ENCODE assay signal across 8 cellular contexts in the genomic region with DNA sequence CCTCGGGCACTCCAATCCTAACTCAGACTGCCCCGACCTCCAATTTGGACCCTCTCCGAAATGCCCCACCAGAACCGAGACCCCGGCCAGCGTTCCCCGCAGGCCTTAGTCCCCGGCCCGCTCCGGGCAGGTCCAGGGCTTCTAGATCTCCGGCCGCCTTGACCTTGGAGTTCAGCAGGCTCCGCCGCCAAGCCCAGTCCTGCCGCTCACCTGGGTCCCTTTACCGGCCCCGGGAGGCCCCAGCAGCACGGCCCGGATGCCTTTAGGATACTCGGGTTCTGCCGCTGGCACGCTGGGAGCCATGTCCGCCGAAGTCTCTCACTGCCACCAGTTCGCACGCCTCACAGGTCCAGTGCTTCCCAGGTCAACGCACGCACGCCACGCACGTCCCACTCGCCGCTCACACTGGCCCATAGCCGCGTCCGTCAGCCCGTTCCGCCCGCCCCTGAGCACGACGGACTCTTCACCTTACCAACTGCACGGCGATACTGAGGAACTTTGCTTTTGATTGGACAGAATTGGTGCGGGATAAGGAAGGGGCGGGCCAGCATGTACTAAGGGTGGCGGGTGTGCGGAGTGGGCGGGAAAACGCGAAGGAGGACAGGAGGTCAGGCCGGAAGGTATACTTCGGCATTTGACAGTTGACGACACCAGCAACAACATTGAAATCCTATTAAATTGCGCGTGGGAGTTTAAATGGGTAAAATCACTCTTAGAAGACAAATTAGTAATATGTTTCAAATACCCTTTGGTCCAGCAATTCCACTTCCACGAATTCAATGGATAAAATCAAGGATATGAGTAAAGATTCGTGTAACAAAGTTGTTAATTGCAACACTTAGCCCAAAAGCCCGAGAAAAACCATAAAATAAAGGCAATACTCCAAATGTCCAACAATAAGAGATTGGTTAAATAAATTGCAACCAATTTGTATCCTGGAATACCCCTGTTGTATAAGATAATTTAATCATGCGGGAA. TPM values are rescaled to one million over a fixed set of nuclear protein-coding genes. Genes with fewer than 3 reads are reported as not detected.
DNase-seq lines count a peak whose midpoint lies in the region; ATAC-seq and TF ChIP-seq lines count a peak whose summit lies in the region.

Gene AK2 (minus strand): TSS at position 358 of the 978 bp plus-strand sequence. CDS start 55 bp downstream, at position 303.

- H3K4me1 ChIP-seq in Panc1 (ENCODE audit: control insufficient read depth, insufficient read depth, low read length) (peaks cover 11% of the 10 kb centered on the region), esophagus (ENCODE audit: control insufficient read depth in 2 of 2, insufficient read depth in 2 of 2, low read length in 1 of 2) (peaks cover 0 to 4% of the 10 kb centered on the region in 2 donors), mucosa of stomach (ENCODE audit: control insufficient read depth, insufficient read depth, low read length) (peaks cover 13% of the 10 kb centered on the region)

- H3K4me3 Mint-ChIP-seq in activated T-cell treated with anti-CD3 and anti-CD28 coated beads, Interleukin-2, amount 50 U/mL, for 4 hours = peak within 1 kb of the TSS; percentile 92

- no peaks in the 10 kb centered on the region for H3K27me3 ChIP-seq in Panc1 (ENCODE audit: control insufficient read depth, insufficient read depth, low read length)
- H3K27me3 ChIP-seq in esophagus (ENCODE audit: control insufficient read depth in 1 of 2, insufficient read depth in 2 of 2, low read length in 2 of 2) = no peaks in the 10 kb centered on the region
- no peaks in the 10 kb centered on the region for H3K27me3 ChIP-seq in mucosa of stomach (ENCODE audit: control insufficient read depth, insufficient read depth, low read length)

- H3K27me3 Mint-ChIP-seq in activated T-cell treated with anti-CD3 and anti-CD28 coated beads, Interleukin-2, amount 50 U/mL, for 4 hours (ENCODE audit: low read depth) = peaks cover 1% of the 10 kb centered on the region

- BruUV-seq in Panc1 (replicated peaks; lab: Mats Ljungman, UMichigan) = no TSS peak

- H3K36me3 ChIP-seq in Panc1 (ENCODE audit: control insufficient read depth, insufficient read depth, low read length) (peaks cover 11% of the 10 kb centered on the region), esophagus (ENCODE audit: control insufficient read depth in 2 of 2, insufficient read depth in 2 of 2, low read length in 1 of 2) (no peaks in the 10 kb centered on the region), mucosa of stomach (ENCODE audit: control insufficient read depth, insufficient read depth, low read length) (no peaks in the 10 kb centered on the region)

- H3K4me3 ChIP-seq in Panc1 (ENCODE audit: low read depth in 2 of 2, low read length in 2 of 2) (peak within 1 kb of the TSS; percentile 94 to 99), esophagus (ENCODE audit: low read depth in 1 of 2, low read length in 2 of 2) (peak within 1 kb of the TSS; percentile 78 to 100), mucosa of stomach (ENCODE audit: low read length) (peak within 1 kb of the TSS; percentile 82)

- CTCF ChIA-PET in Panc1 (lab: Charles Lee) = no interaction called here

- peaks cover 21% of the 10 kb centered on the region for H3K36me3 Mint-ChIP-seq in activated T-cell treated with anti-CD3 and anti-CD28 coated beads, Interleukin-2, amount 50 U/mL, for 4 hours (ENCODE audit: insufficient read depth)

- in situ Hi-C loops in Panc1 (cut with HindIII; ENCODE audit: low pct_unique_long_range_greater_than_20kb, low sequenced_read_pairs) = no loop called here

- no peak for TF ChIP-seq CTCF in Panc1 (IDR thresholded peaks at IDR 0.05)

- peaks cover 43% of the 10 kb centered on the region for H3K4me1 Mint-ChIP-seq in activated T-cell treated with anti-CD3 and anti-CD28 coated beads, Interleukin-2, amount 50 U/mL, for 4 hours (ENCODE audit: low read depth)

- H3K9me3 ChIP-seq in Panc1 (ENCODE audit: control insufficient read depth, insufficient read depth, low read depth, low read length) (no peaks in the 10 kb centered on the region), esophagus (ENCODE audit: control insufficient read depth in 2 of 2, insufficient read depth in 1 of 2, low read depth in 1 of 2, low read length in 1 of 2) (no peaks in the 10 kb centered on the region), mucosa of stomach (ENCODE audit: control insufficient read depth, low read length) (no peaks in the 10 kb centered on the region)

- no peaks in the 10 kb centered on the region for H3K9me3 Mint-ChIP-seq in activated T-cell treated with anti-CD3 and anti-CD28 coated beads, Interleukin-2, amount 50 U/mL, for 4 hours

- peak within 1 kb of the TSS; percentile 97 for H3K27ac ChIP-seq in Panc1 (ENCODE audit: low read length)
- H3K27ac ChIP-seq in esophagus (ENCODE audit: low read depth in 2 of 2, low read length in 1 of 2) = peak within 1 kb of the TSS; percentile 72 to 91

- peak; percentile 98 for ATAC-seq in GM21723 (IDR thresholded peaks at IDR 0.05; ENCODE audit: unreplicated experiment)
- ATAC-seq in Panc1 = peak; percentile 99
- ATAC-seq in activated T-cell treated with anti-CD3 and anti-CD28 coated beads, Interleukin-2, amount 50 U/mL, for 4 hours = peak; percentile 100

- 4 to 5% methylated on average over 59 of the region's 59 CpGs for WGBS in esophagus, 2 donors

- POLR2A ChIA-PET in Panc1 (lab: Charles Lee) = no interaction called here

- peak within 1 kb of the TSS; percentile 89 for H3K9ac ChIP-seq in mucosa of stomach (ENCODE audit: low read length)

- intact Hi-C loops in Panc1 (cut with micrococcal nuclease; ENCODE audit: unreplicated experiment) = no loop called here

- peak; percentile 99 for DNase-seq in DMS53 (lab: John Stamatoyannopoulos, UW)
- DNase-seq in KG1 (lab: John Stamatoyannopoulos, UW) = peak; percentile 94
- DNase-seq in Panc1 (ENCODE audit: low read depth, low spot score) = peak; percentile 97
- DNase-seq in activated T-cell treated with anti-CD3 and anti-CD28 coated beads, Interleukin-2, amount 50 U/mL, for 4 hours = peak; percentile 82
- peak; percentile 68 to 78 for DNase-seq in stimulated activated CD8-positive, alpha-beta memory T cell treated with anti-CD3 and anti-CD28 coated beads, Interleukin-7, amount 100 ng/mL, for 1 hour (ENCODE audit: low read depth in 2 of 2)

RNA-seq across cellular contexts. Expression of gene AK2, which starts in this region (rescaled TPM):
- 213 TPM for total RNA-seq in Panc1 (2021; ENCODE audit: unreplicated experiment)
- 184 TPM for polyA plus RNA-seq in Panc1 (2012; ENCODE audit: insufficient read length)
- 100 to 1,000 TPM; 320 to 346 (median 334) TPM for total RNA-seq in activated T-cell treated with anti-CD3 and anti-CD28 coated beads, Interleukin-2, amount 50 U/mL, for 4 hours
- 100 to 1,000 TPM in 1 of 2 donors, 10 to 100 TPM in 1; 63.2 to 106 TPM for polyA plus RNA-seq in esophagus

Comparison
In these comparisons a context has a peak if more than half of its experiments do, and no peak if none do; other contexts are left out.
1. Peak in every context shown above with its lines: DNase-seq, ATAC-seq, H3K4me3 ChIP-seq and H3K27ac ChIP-seq.